1 cellular context compared by ENCODE assay signal in genomic region chr1:1068374-1069060, GRCh38.
TF ChIP-seq lines count a peak whose summit lies in the region.

No MANE protein-coding gene starts in this region.

TF ChIP-seq in GM12878, 131 proteins besides CTCF, POLR2A, EP300 and RAD21:
- TF ChIP-seq PKNOX1 (IDR thresholded peaks at IDR 0.05) (peak; percentile 73), FOXM1 (IDR thresholded peaks at IDR 0.05; ENCODE audit: low read depth, low read length) (no peak), IRF4 (IDR thresholded peaks at IDR 0.05; ENCODE audit: low read depth, low read length) (no peak), BACH1 (IDR thresholded peaks at IDR 0.05; ENCODE audit: borderline replicate concordance) (0 out of 2 replicates have a peak, but pooled peaks have one; percentile 27), KAT2A (conservative IDR thresholded peaks at IDR 0.05; ENCODE audit: control insufficient read depth, low read depth, low read length) (no peak), DPF2 (IDR thresholded peaks at IDR 0.05) (no peak), LARP7 (IDR thresholded peaks at IDR 0.05) (peak; percentile 59), SRF (IDR thresholded peaks at IDR 0.05; ENCODE audit: low read depth in 2 of 2, low read length in 2 of 2) (no peak), ETV6 (conservative IDR thresholded peaks at IDR 0.05 in 1 of 2, IDR thresholded peaks at IDR 0.05 in 1 of 2; ENCODE audit: borderline replicate concordance in 1 of 2, low read depth in 1 of 2) (no peak), SMARCA5 (IDR thresholded peaks at IDR 0.05) (no peak), ASH2L (IDR thresholded peaks at IDR 0.05; ENCODE audit: borderline replicate concordance, low read depth) (no peak), PBX3 (IDR thresholded peaks at IDR 0.05; ENCODE audit: insufficient replicate concordance, low read depth, low read length) (peak; percentile 82), NKRF (conservative IDR thresholded peaks at IDR 0.05) (0 out of 2 replicates have a peak, but pooled peaks have one; percentile 21), NR2C2 (IDR thresholded peaks at IDR 0.05; ENCODE audit: borderline replicate concordance, control insufficient read depth, insufficient read length, low read depth) (no peak), SMAD5 (IDR thresholded peaks at IDR 0.05; ENCODE audit: low read depth) (no peak), FOXK2 (IDR thresholded peaks at IDR 0.05) (no peak), BRCA1 (IDR thresholded peaks at IDR 0.05; ENCODE audit: low read depth, low read length) (no peak), BHLHE40 (IDR thresholded peaks at IDR 0.05; ENCODE audit: borderline replicate concordance in 1 of 2, low read depth in 2 of 2, low read length in 1 of 2) (peak in 1 of 2 experiments; percentile 54; a peak in 2 of 4 replicates), CHD2 (IDR thresholded peaks at IDR 0.05; ENCODE audit: borderline replicate concordance, low read depth, low read length) (no peak), KDM1A (IDR thresholded peaks at IDR 0.05; ENCODE audit: borderline replicate concordance) (no peak), EED (IDR thresholded peaks at IDR 0.05; ENCODE audit: low read depth) (no peak), NRF1 (conservative IDR thresholded peaks at IDR 0.05; ENCODE audit: low read depth, low read length) (no peak), RELA (IDR thresholded peaks at IDR 0.05; ENCODE audit: borderline replicate concordance, partially characterized antibody) (no peak), EGR1 (IDR thresholded peaks at IDR 0.05; ENCODE audit: borderline replicate concordance in 1 of 2, low read depth in 2 of 2, low read length in 2 of 2) (peak in 1 of 2 experiments; percentile 45; a peak in 1 of 3 replicates), ZNF687 (IDR thresholded peaks at IDR 0.05) (no peak), SIX5 (IDR thresholded peaks at IDR 0.05; ENCODE audit: low read depth, low read length, severe bottlenecking) (no peak)
